ENCODE assay signal across 8 cellular contexts in genomic region chr6:13573255-13573654, GRCh38. TPM values are rescaled to one million over a fixed set of nuclear protein-coding genes. Genes with fewer than 3 reads are reported as not detected.
DNase-seq lines count a peak whose midpoint lies in the region; ATAC-seq and TF ChIP-seq lines count a peak whose summit lies in the region.

No MANE protein-coding gene starts in this region.

- H3K4me3 ChIP-seq in GM12864 (ENCODE audit: low read depth, low read length) (peak overlapping the region; percentile 80; the same call in 1 of the 2 replicates), fibroblast of the aortic adventitia (ENCODE audit: low read depth, low read length) (peak overlapping the region; percentile 78), retinal pigment epithelial cell (ENCODE audit: low read length) (peak overlapping the region; percentile 78)

- H3K9me3 Mint-ChIP-seq in T-cell = no peaks in the 10 kb centered on the region

- H3K36me3 Mint-ChIP-seq in T-cell = peaks cover 7% of the 10 kb centered on the region

- POLR2A ChIA-PET in T-cell (lab: Charles Lee) = interaction anchor here (0.7 to 1.1 kb wide), 2 partner anchors 42 to 202 kb away, joined by 3 to 4 read pairs; partner anchors contain the start of gene NOL7 (in 1 of the 2)

- H3K27ac Mint-ChIP-seq in T-cell = peak overlapping the region; percentile 72 to 76

- peak overlapping the region; percentile 69 to 93 (median 76) for H3K4me3 Mint-ChIP-seq in T-cell

- no peak for TF ChIP-seq CTCF in GM12864 (IDR thresholded peaks at IDR 0.05; ENCODE audit: low read depth, low read length, missing control alignments)
- TF ChIP-seq CTCF in fibroblast of the aortic adventitia (IDR thresholded peaks at IDR 0.05; ENCODE audit: insufficient read depth, low read length) = no peak
- TF ChIP-seq CTCF in retinal pigment epithelial cell (conservative IDR thresholded peaks at IDR 0.05; ENCODE audit: low read depth, low read length) = no peak

- H3K27me3 Mint-ChIP-seq in T-cell = no peaks in the 10 kb centered on the region

- CTCF ChIA-PET in T-cell (lab: Charles Lee) = interaction anchor here in 1 of 2 donors (1.1 to 2.3 kb wide), 4 partner anchors 11 to 245 kb away, joined by 3 to 13 read pairs (median 6); partner anchors contain the start of genes NOL7 and TBC1D7

- H3K4me1 Mint-ChIP-seq in T-cell = peaks cover 22 to 31% (median 29%) of the 10 kb centered on the region in 3 donors

- no peak for DNase-seq in GM12864 (ENCODE audit: low read depth)
- no peak for DNase-seq in T-cell
- DNase-seq in fibroblast of the aortic adventitia (ENCODE audit: low read depth) = no peak
- no peak for DNase-seq in retinal pigment epithelial cell (ENCODE audit: low read depth)
- DNase-seq in NCI-H2196 (lab: John Stamatoyannopoulos, UW; ENCODE audit: unreplicated experiment) = no peak
- no peak for DNase-seq in cortex of kidney (lab: John Stamatoyannopoulos, UW)
- no peak for DNase-seq in NOMO-1 (lab: John Stamatoyannopoulos, UW; ENCODE audit: unreplicated experiment in 2 of 2)
- DNase-seq in activated CD8-positive, alpha-beta memory T cell treated with anti-CD3 and anti-CD28 coated beads for 24 hours = no peak

- ATAC-seq in T-cell (replicated peaks in 1 of 4) = no peak

RNA-seq across cellular contexts. Expression of gene SIRT5, which starts 1.1 kb away (rescaled TPM):
- total RNA-seq in T-cell (10 to 100 TPM; 11.7 to 21.5 (median 16.8) TPM), fibroblast of the aortic adventitia (ENCODE audit: low replicate concordance) (4.9 and 8.6 TPM in 2 replicates)

RNA-seq across cellular contexts. Expression of gene NOL7, which starts 41.9 kb away (rescaled TPM):
- total RNA-seq in T-cell = 10 to 100 TPM; 46.9 to 62.3 (median 59.3) TPM
- total RNA-seq in fibroblast of the aortic adventitia (ENCODE audit: low replicate concordance) = 64.6 and 181 TPM in 2 replicates
